9 cellular contexts compared by ENCODE assay signal in genomic region chr4:22356996-22357596, GRCh38.
DNase-seq lines count a peak whose midpoint lies in the region; ATAC-seq and TF ChIP-seq lines count a peak whose summit lies in the region.
"Had no signal": no experiment of that assay in that cellular context is flagged by ENCODE, and none has a peak within 500 bp of the region (broad histone marks: within the 10 kb centered on the region; RNA-seq: fewer than 3 reads in every experiment).

No MANE protein-coding gene starts in this region.

- no peak overlapping the region for H3K4me2 ChIP-seq in Karpas-422 (ENCODE audit: low read depth, low read length, poor library complexity, severe bottlenecking)
- H3K4me2 ChIP-seq: KMS-11 had no signal

- TF ChIP-seq CTCF in GM12875 (IDR thresholded peaks at IDR 0.05; ENCODE audit: borderline replicate concordance, insufficient read depth, low read depth, low read length) (0 out of 2 replicates have a peak, but pooled peaks have one; percentile 19), thyroid gland (IDR thresholded peaks at IDR 0.05) (peak in 3 of 6 experiments; percentile 18 to 45 (median 42)), body of pancreas (IDR thresholded peaks at IDR 0.05) (no peak)

- no peak overlapping the region for H3K27ac ChIP-seq in Karpas-422 (ENCODE audit: low read length)
- no peak overlapping the region for H3K27ac ChIP-seq in thyroid gland
- no peak overlapping the region for H3K27ac ChIP-seq in body of pancreas
- H3K27ac ChIP-seq: KMS-11 had no signal

- H3K36me3 ChIP-seq in Karpas-422 (ENCODE audit: insufficient read depth, low read length) (no peaks in the 10 kb centered on the region), thyroid gland (no peaks in the 10 kb centered on the region), body of pancreas (replicated peaks in 1 of 2; ENCODE audit: insufficient read depth in 1 of 2, low read depth in 2 of 2) (no peaks in the 10 kb centered on the region)

- H3K4me1 ChIP-seq in Karpas-422 (ENCODE audit: low read length): no peaks in the 10 kb centered on the region
- H3K4me1 ChIP-seq in thyroid gland: no peaks in the 10 kb centered on the region
- H3K4me1 ChIP-seq in body of pancreas: no peaks in the 10 kb centered on the region

- H3K27ac Mint-ChIP-seq in T-helper 17 cell (no peak overlapping the region), immature natural killer cell (no peak overlapping the region)

- no peaks in the 10 kb centered on the region for H4K20me1 ChIP-seq in Karpas-422 (ENCODE audit: insufficient read depth, low read depth, low read length)

- H3K27me3 ChIP-seq in Karpas-422 (ENCODE audit: low read length): no peaks in the 10 kb centered on the region
- no peaks in the 10 kb centered on the region for H3K27me3 ChIP-seq in thyroid gland
- no peaks in the 10 kb centered on the region for H3K27me3 ChIP-seq in body of pancreas

- H3K9ac ChIP-seq in Karpas-422 (ENCODE audit: low read length): no peak overlapping the region
- H3K9ac ChIP-seq: KMS-11 had no signal

- no peaks in the 10 kb centered on the region for H3K9me2 ChIP-seq in Karpas-422 (replicated peaks; ENCODE audit: insufficient read depth, low read length)

- H3K9me3 Mint-ChIP-seq in immature natural killer cell: peaks cover 0 to 36% (median 6%) of the 10 kb centered on the region in 6 donors

- H3K27me3 Mint-ChIP-seq in T-helper 17 cell: no peaks in the 10 kb centered on the region
- peaks cover 0 to 2% (median 2%) of the 10 kb centered on the region in 3 donors for H3K27me3 Mint-ChIP-seq in immature natural killer cell (ENCODE audit: low read depth in 3 of 3)

- H3K9me3 ChIP-seq in Karpas-422 (ENCODE audit: low read length) (peaks cover 4% of the 10 kb centered on the region; the same call in 1 of the 2 replicates), T-helper 17 cell (ENCODE audit: control insufficient read depth, low read length, poor library complexity, severe bottlenecking) (peaks cover 5% of the 10 kb centered on the region), thyroid gland (no peaks in the 10 kb centered on the region), body of pancreas (no peaks in the 10 kb centered on the region)

- H3K4me1 Mint-ChIP-seq in T-helper 17 cell (no peaks in the 10 kb centered on the region), immature natural killer cell (no peaks in the 10 kb centered on the region)

- DNase-seq in Karpas-422 (peak; percentile 66), T-helper 17 cell (no peak), kidney glomerular epithelial cell (lab: John Stamatoyannopoulos, UW) (peak; percentile 26), thyroid gland (no peak), body of pancreas (no peak), immature natural killer cell (no peak)

- H3K79me2 ChIP-seq in Karpas-422 (ENCODE audit: low read length): no peaks in the 10 kb centered on the region

- no peak for TF ChIP-seq POLR2A in thyroid gland (IDR thresholded peaks at IDR 0.05)
- TF ChIP-seq POLR2A in body of pancreas (IDR thresholded peaks at IDR 0.05): no peak

- no peak overlapping the region for H3K4me3 ChIP-seq in GM12875 (ENCODE audit: low read depth, low read length)
- H3K4me3 ChIP-seq in Karpas-422 (ENCODE audit: low read length): no peak overlapping the region
- H3K4me3 ChIP-seq in thyroid gland (replicated peaks in 1 of 3): no peak overlapping the region
- H3K4me3 ChIP-seq in body of pancreas: no peak overlapping the region

- H3K36me3 Mint-ChIP-seq in T-helper 17 cell (ENCODE audit: low read depth) (no peaks in the 10 kb centered on the region), immature natural killer cell (no peaks in the 10 kb centered on the region)

- H2AFZ ChIP-seq in Karpas-422 (ENCODE audit: low read length): peak overlapping the region; percentile 50; the same call in 1 of the 2 replicates

- peak; percentile 28 for ATAC-seq in T-helper 17 cell
- ATAC-seq in body of pancreas: no peak
- ATAC-seq in HG02571 (IDR thresholded peaks at IDR 0.05; ENCODE audit: unreplicated experiment): no peak

- 33 to 60% methylated on average over 3 to 5 of the region's 5 CpGs for WGBS in thyroid gland, 2 donors
- 66 to 71% methylated on average over 5 of the region's 5 CpGs for WGBS in body of pancreas, 2 donors

- H3K4me3 Mint-ChIP-seq in T-helper 17 cell: no peak overlapping the region
- H3K4me3 Mint-ChIP-seq in immature natural killer cell: no peak overlapping the region

- intact Hi-C loops in thyroid gland (cut with DNase I) (no loop called here), body of pancreas (cut with DNase I) (no loop called here)

Comparison
In these comparisons a context has a peak if more than half of its experiments do, and no peak if none do; other contexts are left out.
1. DNase-seq: peak in Karpas-422 (single experiment) and kidney glomerular epithelial cell (single experiment); none in T-helper 17 cell (0 of 3), thyroid gland (0 of 2), body of pancreas (0 of 4) and immature natural killer cell (0 of 3).